Comparison of ENCODE assay signal across 10 cellular contexts in the genomic region with DNA sequence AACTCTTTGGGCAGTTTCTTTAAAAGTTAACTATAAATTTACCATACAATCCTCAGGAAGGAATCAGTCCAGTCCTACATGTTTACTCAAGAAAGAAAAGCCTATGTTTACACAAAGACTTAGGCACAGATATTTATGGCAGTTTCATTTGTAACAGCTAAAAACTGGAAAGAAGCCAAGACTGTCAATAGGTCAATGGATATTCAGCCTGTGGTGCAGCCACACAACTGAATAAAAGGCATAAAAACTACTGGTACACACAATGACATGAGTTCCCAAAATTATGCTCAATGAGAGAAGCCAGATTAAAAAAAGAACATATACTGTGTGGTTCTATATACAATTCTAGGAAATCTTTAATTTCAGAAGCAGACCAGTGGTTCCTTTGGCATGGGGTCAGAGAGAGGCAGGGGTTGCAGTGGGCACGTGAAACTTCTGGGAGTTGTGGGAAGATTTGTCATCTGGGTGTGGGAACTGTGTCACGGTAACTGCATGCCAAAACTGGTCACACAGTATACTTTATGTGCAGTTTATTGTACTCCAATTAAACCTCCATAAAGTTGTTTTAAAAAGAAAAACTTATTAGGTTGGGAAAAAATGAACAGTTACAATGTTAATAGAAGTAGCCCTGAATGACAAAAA. TPM values are rescaled to one million over a fixed set of nuclear protein-coding genes. Genes with fewer than 3 reads are reported as not detected.
A peak's percentile ranks its signal among the peaks of the same experiment; 100 is the strongest.
DNase-seq lines count a peak whose midpoint lies in the region; ATAC-seq and TF ChIP-seq lines count a peak whose summit lies in the region.
"Had no signal": no experiment of that assay in that cellular context is flagged by ENCODE, and none has a peak within 500 bp of the region (broad histone marks: within the 10 kb centered on the region; RNA-seq: fewer than 3 reads in every experiment).

No MANE protein-coding gene starts in this region.

- intact Hi-C loops in Caco-2 (cut with micrococcal nuclease; ENCODE audit: unreplicated experiment) = loop anchor here (1.0 kb wide), 2 partner anchors 12 to 30 kb away; no protein-coding TSS in a partner anchor
- intact Hi-C loops in activated CD4-positive, alpha-beta T cell treated with anti-CD3 and anti-CD28 coated beads for 36 hours (cut with DNase I, micrococcal nuclease) = no loop called here

- H3K36me3 ChIP-seq in Caco-2 (ENCODE audit: control insufficient read depth, insufficient read depth, low read length) = no peaks in the 10 kb centered on the region
- H3K36me3 ChIP-seq in RWPE2 (ENCODE audit: low read depth) = no peaks in the 10 kb centered on the region

- H3K27me3 ChIP-seq in Caco-2 (replicated peaks; ENCODE audit: control insufficient read depth, insufficient read depth, low read length) (no peaks in the 10 kb centered on the region), RWPE2 (ENCODE audit: insufficient read depth, poor library complexity, severe bottlenecking) (no peaks in the 10 kb centered on the region)

- ATAC-seq in RWPE2 (ENCODE audit: low read depth) = peak; percentile 55; the same call in 2 of the 3 replicates
- ATAC-seq in activated CD4-positive, alpha-beta T cell treated with anti-CD3 and anti-CD28 coated beads for 36 hours = no peak
- no peak for ATAC-seq in HG03045 (IDR thresholded peaks at IDR 0.05; ENCODE audit: unreplicated experiment)
- ATAC-seq: activated naive CD8-positive, alpha-beta T cell treated with anti-CD3 and anti-CD28 coated beads, Interleukin-2, amount 50 U/mL, for 24 hours had no signal

- TF ChIP-seq CTCF in Caco-2 (IDR thresholded peaks at IDR 0.05; ENCODE audit: insufficient read depth in 1 of 2, low read depth in 1 of 2, low read length in 1 of 2, severe bottlenecking in 1 of 2, unreplicated experiment in 1 of 2) (no peak), RWPE2 (IDR thresholded peaks at IDR 0.05; ENCODE audit: poor library complexity, severe bottlenecking) (no peak)

- H3K4me3 ChIP-seq in Caco-2 (ENCODE audit: low read depth, low read length) (no peak overlapping the region), RWPE2 (ENCODE audit: severe bottlenecking) (no peak overlapping the region)

- CTCF ChIA-PET in Caco-2 (lab: Charles Lee) = interaction anchor here (1.5 kb wide), 1 partner anchor 12 kb away, joined by 3 read pairs; no protein-coding TSS in a partner anchor
- CTCF ChIA-PET in activated CD4-positive, alpha-beta T cell treated with anti-CD3 and anti-CD28 coated beads for 36 hours (lab: Charles Lee) = no interaction called here

- DNase-seq in Caco-2 = no peak
- DNase-seq in HT1080 (ENCODE audit: low read depth) = peak; percentile 3
- DNase-seq in RWPE2 (ENCODE audit: low spot score) = no peak
- DNase-seq in kidney tubule cell (ENCODE audit: low spot score) = peak; percentile 41
- DNase-seq in activated CD4-positive, alpha-beta T cell treated with anti-CD3 and anti-CD28 coated beads for 36 hours = no peak
- no peak for DNase-seq in NCI-H526 treated with DMSO at 0.1 percent for 48 hours (lab: John Stamatoyannopoulos, UW)
- no peak for DNase-seq in activated CD4-positive, alpha-beta T cell treated with anti-CD3 and anti-CD28 coated beads, Interleukin-2, amount 50 U/mL, for 48 hours
- DNase-seq: activated naive CD8-positive, alpha-beta T cell treated with anti-CD3 and anti-CD28 coated beads, Interleukin-2, amount 50 U/mL, for 24 hours had no signal

- no peaks in the 10 kb centered on the region for H3K36me3 Mint-ChIP-seq in Caco-2 (ENCODE audit: insufficient read depth, unreplicated experiment)
- H3K36me3 Mint-ChIP-seq in activated CD4-positive, alpha-beta T cell treated with anti-CD3 and anti-CD28 coated beads for 36 hours (ENCODE audit: low read depth) = peaks cover 15% of the 10 kb centered on the region

- peak overlapping the region; percentile 77 for H3K27ac Mint-ChIP-seq in Caco-2 (ENCODE audit: unreplicated experiment)
- no peak overlapping the region for H3K27ac Mint-ChIP-seq in activated CD4-positive, alpha-beta T cell treated with anti-CD3 and anti-CD28 coated beads for 36 hours
- H3K27ac Mint-ChIP-seq: activated naive CD8-positive, alpha-beta T cell treated with anti-CD3 and anti-CD28 coated beads, Interleukin-2, amount 50 U/mL, for 24 hours; T-helper 1 cell treated with Interleukin-12 subunit alpha and Interleukin-12 subunit beta and Interleukin-4 antibody, amounts not matched to agents 30 μg/mL and 1 μg/mL, for 36 hours had no signal

- no TSS peak for BruUV-seq in Caco-2 (replicated peaks; lab: Mats Ljungman, UMichigan)

- H3K4me1 Mint-ChIP-seq in Caco-2 (ENCODE audit: low read depth, unreplicated experiment) = peaks cover 12% of the 10 kb centered on the region
- H3K4me1 Mint-ChIP-seq in activated CD4-positive, alpha-beta T cell treated with anti-CD3 and anti-CD28 coated beads for 36 hours = no peaks in the 10 kb centered on the region

- peaks cover 34% of the 10 kb centered on the region for H3K4me1 ChIP-seq in Caco-2
- peaks cover 11% of the 10 kb centered on the region for H3K4me1 ChIP-seq in RWPE2 (ENCODE audit: insufficient read depth, poor library complexity, severe bottlenecking)

- H3K27me3 Mint-ChIP-seq in Caco-2 (ENCODE audit: insufficient read depth, unreplicated experiment) = no peaks in the 10 kb centered on the region
- no peaks in the 10 kb centered on the region for H3K27me3 Mint-ChIP-seq in activated CD4-positive, alpha-beta T cell treated with anti-CD3 and anti-CD28 coated beads for 36 hours
- H3K27me3 Mint-ChIP-seq: activated naive CD8-positive, alpha-beta T cell treated with anti-CD3 and anti-CD28 coated beads, Interleukin-2, amount 50 U/mL, for 24 hours had no signal

- POLR2A ChIA-PET in Caco-2 (lab: Charles Lee) = no interaction called here
- POLR2A ChIA-PET in activated CD4-positive, alpha-beta T cell treated with anti-CD3 and anti-CD28 coated beads for 36 hours (lab: Charles Lee) = no interaction called here

- H3K27ac ChIP-seq in RWPE2 (ENCODE audit: poor library complexity, severe bottlenecking) = no peak overlapping the region

- no peaks in the 10 kb centered on the region for H3K9me3 ChIP-seq in Caco-2
- H3K9me3 ChIP-seq in RWPE2 (ENCODE audit: severe bottlenecking) = no peaks in the 10 kb centered on the region

- H3K4me3 Mint-ChIP-seq in Caco-2 (ENCODE audit: unreplicated experiment) = peak overlapping the region; percentile 55
- no peak overlapping the region for H3K4me3 Mint-ChIP-seq in activated CD4-positive, alpha-beta T cell treated with anti-CD3 and anti-CD28 coated beads for 36 hours
- H3K4me3 Mint-ChIP-seq: activated naive CD8-positive, alpha-beta T cell treated with anti-CD3 and anti-CD28 coated beads, Interleukin-2, amount 50 U/mL, for 24 hours; T-helper 1 cell treated with Interleukin-12 subunit alpha and Interleukin-12 subunit beta and Interleukin-4 antibody, amounts not matched to agents 30 μg/mL and 1 μg/mL, for 36 hours had no signal

- no peaks in the 10 kb centered on the region for H3K9me3 Mint-ChIP-seq in Caco-2 (ENCODE audit: unreplicated experiment)
- no peaks in the 10 kb centered on the region for H3K9me3 Mint-ChIP-seq in activated CD4-positive, alpha-beta T cell treated with anti-CD3 and anti-CD28 coated beads for 36 hours (ENCODE audit: low read depth)

RNA-seq across cellular contexts. Expression of a gene that starts 26.8 kb away (rescaled TPM):
- 49.1 and 70.0 TPM in 2 replicates for total RNA-seq in Caco-2 (2022)
- 2.8 and 2.9 TPM in 2 replicates for total RNA-seq in HT1080 (2014; rRNA removed; shearing (Covaris generic))
- polyA plus RNA-seq in HT1080 (2015; cell fraction: cytosol; rRNA removed) = 2.8 and 3.1 TPM in 2 replicates
- 1.3 and 1.6 TPM in 2 replicates for polyA plus RNA-seq in HT1080 (2015; cell fraction: nucleus; rRNA removed)
- total RNA-seq in activated CD4-positive, alpha-beta T cell treated with anti-CD3 and anti-CD28 coated beads for 36 hours = under 1 TPM; 0.50 to 0.70 TPM

RNA-seq across cellular contexts. Expression of a gene that starts 27.3 kb away (rescaled TPM):
- 54.3 and 57.5 TPM in 2 replicates for total RNA-seq in Caco-2 (2022)
- 12.0 and 16.2 TPM in 2 replicates for total RNA-seq in HT1080 (2014; rRNA removed; shearing (Covaris generic))
- 28.0 and 31.9 TPM in 2 replicates for polyA plus RNA-seq in HT1080 (2015; cell fraction: cytosol; rRNA removed)
- 14.5 and 17.3 TPM in 2 replicates for polyA plus RNA-seq in HT1080 (2015; cell fraction: nucleus; rRNA removed)
- total RNA-seq in activated CD4-positive, alpha-beta T cell treated with anti-CD3 and anti-CD28 coated beads for 36 hours = 10 to 100 TPM; 15.3 to 18.1 TPM

Comparison
In these comparisons a context has a peak if more than half of its experiments do, and no peak if none do; other contexts are left out.
1. DNase-seq: peak in HT1080 (single experiment) and kidney tubule cell (single experiment); none in Caco-2 (0 of 2), RWPE2 (single experiment), activated CD4-positive, alpha-beta T cell treated with anti-CD3 and anti-CD28 coated beads for 36 hours (single experiment), NCI-H526 treated with DMSO at 0.1 percent for 48 hours (single experiment) and activated CD4-positive, alpha-beta T cell treated with anti-CD3 and anti-CD28 coated beads, Interleukin-2, amount 50 U/mL, for 48 hours (0 of 2).
2. RNA of a gene that starts 26.8 kb away (total RNA-seq): 49.1 to 70.0 TPM in Caco-2; 2.8 to 2.9 TPM in HT1080 and 0.50 to 0.70 TPM in activated CD4-positive, alpha-beta T cell treated with anti-CD3 and anti-CD28 coated beads for 36 hours; every median in the first group is over 10 times any median in the second.